Comparison of ENCODE assay signal across 6 cellular contexts in the genomic region with DNA sequence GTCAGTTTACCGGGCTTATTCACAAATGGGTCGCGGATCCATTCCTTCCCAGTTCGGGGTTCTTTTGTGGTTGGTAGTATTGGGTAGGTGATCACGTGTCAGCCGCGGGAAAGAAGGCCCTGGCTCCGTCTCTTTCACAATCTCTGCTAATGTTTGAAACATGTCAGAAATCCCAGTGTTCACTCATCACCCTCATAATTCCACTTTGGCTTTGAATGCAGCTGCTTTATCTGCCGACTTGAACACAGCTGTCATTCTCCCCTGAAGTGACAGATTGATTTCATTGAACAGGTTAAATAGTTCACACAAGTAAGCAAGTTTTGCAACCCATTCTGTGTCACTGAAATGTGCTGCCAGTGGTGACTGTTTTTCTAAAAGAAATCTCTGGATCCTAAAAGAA. TPM values are rescaled to one million over a fixed set of nuclear protein-coding genes. Genes with fewer than 3 reads are reported as not detected.
"Had no signal": no experiment of that assay in that cellular context is flagged by ENCODE, and none has a peak within 500 bp of the region (broad histone marks: within the 10 kb centered on the region; RNA-seq: fewer than 3 reads in every experiment).

No MANE protein-coding gene starts in this region.

RNA-seq across cellular contexts. Expression of a gene that starts 44.5 kb away (rescaled TPM):
- total RNA-seq: HepG2, HT-29, HT1080, IMR-90, K562 had no signal
- polyA plus RNA-seq: HepG2, IgD-negative memory B cell, IMR-90, K562 had no signal
